1 cellular context compared by ENCODE assay signal in genomic region chr1:212614398-212615091, GRCh38.
TF ChIP-seq lines count a peak whose summit lies in the region.

No MANE protein-coding gene starts in this region.

TF ChIP-seq in A549, 52 proteins besides CTCF, POLR2A, EP300 and RAD21 (continued from another document):
- TF ChIP-seq, protein P1, sequence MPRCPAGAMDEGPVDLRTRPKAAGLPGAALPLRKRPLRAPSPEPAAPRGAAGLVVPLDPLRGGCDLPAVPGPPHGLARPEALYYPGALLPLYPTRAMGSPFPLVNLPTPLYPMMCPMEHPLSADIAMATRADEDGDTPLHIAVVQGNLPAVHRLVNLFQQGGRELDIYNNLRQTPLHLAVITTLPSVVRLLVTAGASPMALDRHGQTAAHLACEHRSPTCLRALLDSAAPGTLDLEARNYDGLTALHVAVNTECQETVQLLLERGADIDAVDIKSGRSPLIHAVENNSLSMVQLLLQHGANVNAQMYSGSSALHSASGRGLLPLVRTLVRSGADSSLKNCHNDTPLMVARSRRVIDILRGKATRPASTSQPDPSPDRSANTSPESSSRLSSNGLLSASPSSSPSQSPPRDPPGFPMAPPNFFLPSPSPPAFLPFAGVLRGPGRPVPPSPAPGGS (IDR thresholded peaks at IDR 0.05), result no peak
- TF ChIP-seq, protein P2, sequence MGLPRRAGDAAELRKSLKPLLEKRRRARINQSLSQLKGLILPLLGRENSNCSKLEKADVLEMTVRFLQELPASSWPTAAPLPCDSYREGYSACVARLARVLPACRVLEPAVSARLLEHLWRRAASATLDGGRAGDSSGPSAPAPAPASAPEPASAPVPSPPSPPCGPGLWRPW (IDR thresholded peaks at IDR 0.05), result no peak
TF ChIP-seq in A549: peak in this region for 1.
